Comparison of ENCODE assay signal across 22 cellular contexts in the genomic region with DNA sequence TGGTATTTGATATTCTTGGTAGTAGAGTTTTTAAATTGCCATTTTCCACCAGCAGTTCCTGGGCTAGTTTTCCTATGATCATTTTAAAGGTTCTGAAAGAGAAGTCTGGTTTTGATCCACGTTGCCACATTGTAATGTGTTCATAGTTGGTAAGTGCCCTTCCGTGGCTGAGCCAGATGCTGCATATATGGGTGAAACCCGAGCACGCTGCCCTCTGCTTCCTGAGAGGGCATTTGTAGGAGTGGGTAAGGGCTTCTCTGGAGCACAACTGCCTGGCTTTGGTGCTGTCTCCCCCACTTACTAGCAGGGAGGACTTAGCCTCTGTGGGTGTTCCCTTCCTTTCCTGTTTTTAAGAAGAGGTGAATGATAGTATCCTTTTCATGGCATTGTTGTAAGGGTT.
"Had no signal": no experiment of that assay in that cellular context is flagged by ENCODE, and none has a peak within 500 bp of the region (broad histone marks: within the 10 kb centered on the region; RNA-seq: fewer than 3 reads in every experiment).

No MANE protein-coding gene starts in this region.

- H3K9me3 ChIP-seq: esophagus muscularis mucosa, gastroesophageal sphincter, tibial artery had no signal

- H3K27ac ChIP-seq: esophagus muscularis mucosa, gastroesophageal sphincter, neural progenitor cell, VCaP had no signal

- H3K36me3 ChIP-seq: neural progenitor cell had no signal

- ATAC-seq: activated CD4-positive, CD25-positive, alpha-beta regulatory T cell treated with anti-CD3 and anti-CD28 coated beads, Interleukin-2, amount 50 U/mL, for 24 hours; activated CD8-positive, alpha-beta memory T cell treated with anti-CD3 and anti-CD28 coated beads, Interleukin-2, amount 10 ng/mL, durations not matched to agents 7 days and 5 days; effector memory CD8-positive, alpha-beta T cell; gastroesophageal sphincter; left lobe of liver; naive thymus-derived CD4-positive, alpha-beta T cell had no signal

- H3K4me1 ChIP-seq: neural progenitor cell had no signal

- H3K4me3 Mint-ChIP-seq: activated CD4-positive, alpha-beta memory T cell treated with anti-CD3 and anti-CD28 coated beads, Interleukin-2, amount 10 ng/mL, durations not matched to agents 7 days and 5 days; activated CD4-positive, alpha-beta T cell treated with anti-CD3 and anti-CD28 coated beads, Interleukin-2, amount 10 ng/mL, durations not matched to agents 24 days and 14 days; activated CD8-positive, alpha-beta memory T cell treated with anti-CD3 and anti-CD28 coated beads, Interleukin-2, amount 10 ng/mL, durations not matched to agents 7 days and 5 days; activated naive CD4-positive, alpha-beta T cell treated with anti-CD3 and anti-CD28 coated beads, Interleukin-2, amount 50 U/mL, for 24 hours; brain; effector memory CD8-positive, alpha-beta T cell; naive thymus-derived CD4-positive, alpha-beta T cell; neural progenitor cell; stimulated activated naive CD8-positive, alpha-beta T cell treated with anti-CD3 and anti-CD28 coated beads, Interleukin-15, Interleukin-2, amounts not matched to agents 100 ng/mL and 50 ng/mL, for 24 hours; T-helper 2 cell treated with Interferon-gamma antibody and Interleukin-4, amounts not matched to agents 5 μg/mL and 100 μg/mL, for 36 hours had no signal

- DNase-seq: activated CD4-positive, alpha-beta memory T cell treated with anti-CD3 and anti-CD28 coated beads, Interleukin-2, amount 10 ng/mL, durations not matched to agents 7 days and 5 days; activated CD4-positive, alpha-beta T cell treated with anti-CD3 and anti-CD28 coated beads, Interleukin-2, amount 10 ng/mL, durations not matched to agents 24 days and 14 days; activated CD8-positive, alpha-beta memory T cell treated with anti-CD3 and anti-CD28 coated beads, Interleukin-2, amount 10 ng/mL, durations not matched to agents 7 days and 5 days; activated gamma-delta T cell treated with Interleukin-2 at 50 U/mL for 16 hours; activated T-cell treated with anti-CD3 and anti-CD28 coated beads for 4 hours; anterior cingulate cortex; central memory CD4-positive, alpha-beta T cell; effector memory CD8-positive, alpha-beta T cell; naive thymus-derived CD4-positive, alpha-beta T cell; retina; substantia nigra; tibial artery had no signal

- H3K9me3 Mint-ChIP-seq: activated CD4-positive, alpha-beta memory T cell treated with anti-CD3 and anti-CD28 coated beads, Interleukin-2, amount 10 ng/mL, durations not matched to agents 7 days and 5 days; activated CD4-positive, alpha-beta T cell treated with anti-CD3 and anti-CD28 coated beads, Interleukin-2, amount 10 ng/mL, durations not matched to agents 24 days and 14 days; activated naive CD4-positive, alpha-beta T cell treated with anti-CD3 and anti-CD28 coated beads, Interleukin-2, amount 50 U/mL, for 24 hours; brain; effector memory CD8-positive, alpha-beta T cell; naive thymus-derived CD4-positive, alpha-beta T cell; neural progenitor cell; stimulated activated naive CD8-positive, alpha-beta T cell treated with anti-CD3 and anti-CD28 coated beads, Interleukin-15, Interleukin-2, amounts not matched to agents 100 ng/mL and 50 ng/mL, for 24 hours; T-helper 2 cell treated with Interferon-gamma antibody and Interleukin-4, amounts not matched to agents 5 μg/mL and 100 μg/mL, for 36 hours had no signal

- H3K4me2 ChIP-seq: neural progenitor cell had no signal

- H3K27ac Mint-ChIP-seq: activated CD4-positive, alpha-beta memory T cell treated with anti-CD3 and anti-CD28 coated beads, Interleukin-2, amount 10 ng/mL, durations not matched to agents 7 days and 5 days; activated CD4-positive, alpha-beta T cell treated with anti-CD3 and anti-CD28 coated beads, Interleukin-2, amount 10 ng/mL, durations not matched to agents 24 days and 14 days; activated CD8-positive, alpha-beta memory T cell treated with anti-CD3 and anti-CD28 coated beads, Interleukin-2, amount 10 ng/mL, durations not matched to agents 7 days and 5 days; activated naive CD4-positive, alpha-beta T cell treated with anti-CD3 and anti-CD28 coated beads, Interleukin-2, amount 50 U/mL, for 24 hours; effector memory CD8-positive, alpha-beta T cell; neural progenitor cell; T-helper 2 cell treated with Interferon-gamma antibody and Interleukin-4, amounts not matched to agents 5 μg/mL and 100 μg/mL, for 36 hours had no signal

- H2AFZ ChIP-seq: neural progenitor cell had no signal

- H3K27me3 Mint-ChIP-seq: activated CD4-positive, alpha-beta memory T cell treated with anti-CD3 and anti-CD28 coated beads, Interleukin-2, amount 10 ng/mL, durations not matched to agents 7 days and 5 days; activated CD4-positive, alpha-beta T cell treated with anti-CD3 and anti-CD28 coated beads, Interleukin-2, amount 10 ng/mL, durations not matched to agents 24 days and 14 days; activated CD8-positive, alpha-beta memory T cell treated with anti-CD3 and anti-CD28 coated beads, Interleukin-2, amount 10 ng/mL, durations not matched to agents 7 days and 5 days; activated naive CD4-positive, alpha-beta T cell treated with anti-CD3 and anti-CD28 coated beads, Interleukin-2, amount 50 U/mL, for 24 hours; effector memory CD8-positive, alpha-beta T cell; naive thymus-derived CD4-positive, alpha-beta T cell; stimulated activated naive CD8-positive, alpha-beta T cell treated with anti-CD3 and anti-CD28 coated beads, Interleukin-15, Interleukin-2, amounts not matched to agents 100 ng/mL and 50 ng/mL, for 24 hours had no signal

- H3K4me3 ChIP-seq: esophagus muscularis mucosa, gastroesophageal sphincter, neural progenitor cell, tibial artery had no signal

- H3K9ac ChIP-seq: neural progenitor cell had no signal

- H3K27me3 ChIP-seq: esophagus muscularis mucosa, gastroesophageal sphincter, neural progenitor cell, tibial artery had no signal
